Comparison of ENCODE assay signal across 16 cellular contexts in genomic region chr12:64635356-64635998, GRCh38. TPM values are rescaled to one million over a fixed set of nuclear protein-coding genes. Genes with fewer than 3 reads are reported as not detected.
DNase-seq lines count a peak whose midpoint lies in the region; ATAC-seq and TF ChIP-seq lines count a peak whose summit lies in the region.
"Had no signal": no experiment of that assay in that cellular context is flagged by ENCODE, and none has a peak within 500 bp of the region (broad histone marks: within the 10 kb centered on the region; RNA-seq: fewer than 3 reads in every experiment).

No MANE protein-coding gene starts in this region.

- TF ChIP-seq CTCF in 22Rv1 (IDR thresholded peaks at IDR 0.05) = no peak
- no peak for TF ChIP-seq CTCF in mesothelial cell of epicardium (IDR thresholded peaks at IDR 0.05; ENCODE audit: unreplicated experiment)

- H3K9me3 Mint-ChIP-seq in CD8-positive, alpha-beta memory T cell = peaks cover 0 to 7% (median 0%) of the 10 kb centered on the region in 5 donors
- peaks cover 20% of the 10 kb centered on the region for H3K9me3 Mint-ChIP-seq in mesothelial cell of epicardium

- H3K27me3 Mint-ChIP-seq in CD8-positive, alpha-beta memory T cell = no peaks in the 10 kb centered on the region
- no peaks in the 10 kb centered on the region for H3K27me3 Mint-ChIP-seq in mesothelial cell of epicardium (ENCODE audit: low read depth)

- CTCF ChIA-PET in CD8-positive, alpha-beta memory T cell (lab: Charles Lee) = interaction anchor here (1.2 kb wide), 1 partner anchor 63 kb away, joined by 4 read pairs; no protein-coding TSS in a partner anchor

- ATAC-seq in GM21737 (IDR thresholded peaks at IDR 0.05; ENCODE audit: unreplicated experiment) = no peak
- ATAC-seq in HG02970 (IDR thresholded peaks at IDR 0.05; ENCODE audit: low FRiP score, unreplicated experiment) = no peak
- ATAC-seq: body of pancreas, left lobe of liver had no signal

- peaks cover 90% of the 10 kb centered on the region for H3K4me1 ChIP-seq in CD8-positive, alpha-beta memory T cell (ENCODE audit: insufficient read depth, low read length)

- H3K27me3 ChIP-seq in CD8-positive, alpha-beta memory T cell (ENCODE audit: insufficient read depth, low read length, poor library complexity, severe bottlenecking) = no peaks in the 10 kb centered on the region
- H3K27me3 ChIP-seq: body of pancreas, heart right ventricle had no signal

- no peak for DNase-seq in CD8-positive, alpha-beta memory T cell
- DNase-seq in SK-N-DZ (ENCODE audit: low spot score) = peak; percentile 45
- no peak for DNase-seq in mesothelial cell of epicardium (ENCODE audit: low spot score in 2 of 2, unreplicated experiment in 2 of 2)
- no peak for DNase-seq in T-helper 1 cell
- no peak for DNase-seq in NOMO-1 (lab: John Stamatoyannopoulos, UW; ENCODE audit: unreplicated experiment in 2 of 2)
- DNase-seq: body of pancreas; heart right ventricle; KBM-7; NCI-H2081; stimulated activated CD4-positive, alpha-beta T cell treated with anti-CD3 and anti-CD28 coated beads, Interleukin-12 subunit alpha, Interleukin-12 subunit beta, amount 100 ng/mL, for 4 hours; stimulated activated CD8-positive, alpha-beta memory T cell treated with anti-CD3 and anti-CD28 coated beads, Interleukin-4, amount 100 ng/mL, for 48 hours; SW 1271 had no signal

- H3K27ac Mint-ChIP-seq in CD8-positive, alpha-beta memory T cell = peak overlapping the region; percentile 4 to 93 (median 74)
- H3K27ac Mint-ChIP-seq in mesothelial cell of epicardium = peak overlapping the region; percentile 13

- POLR2A ChIA-PET in CD8-positive, alpha-beta memory T cell (lab: Charles Lee) = interaction anchor here (1.0 kb wide), 1 partner anchor 41 kb away, joined by 5 read pairs; no protein-coding TSS in a partner anchor

- no peak overlapping the region for H3K4me3 ChIP-seq in CD8-positive, alpha-beta memory T cell (ENCODE audit: low read length)
- H3K4me3 ChIP-seq: body of pancreas, heart right ventricle had no signal

- peak overlapping the region; percentile 1 to 72 (median 26) for H3K4me3 Mint-ChIP-seq in CD8-positive, alpha-beta memory T cell
- no peak overlapping the region for H3K4me3 Mint-ChIP-seq in mesothelial cell of epicardium

- H3K4me1 Mint-ChIP-seq in CD8-positive, alpha-beta memory T cell = peaks cover 83 to 96% (median 91%) of the 10 kb centered on the region in 3 donors
- peaks cover 12% of the 10 kb centered on the region for H3K4me1 Mint-ChIP-seq in mesothelial cell of epicardium

- H3K9me3 ChIP-seq in CD8-positive, alpha-beta memory T cell (ENCODE audit: low read length) = no peaks in the 10 kb centered on the region
- H3K9me3 ChIP-seq: body of pancreas had no signal

- H3K36me3 Mint-ChIP-seq in CD8-positive, alpha-beta memory T cell = peaks cover 21 to 58% (median 32%) of the 10 kb centered on the region in 3 donors
- H3K36me3 Mint-ChIP-seq in mesothelial cell of epicardium = peaks cover 30% of the 10 kb centered on the region

- 0 out of 2 replicates have a peak overlapping the region, but pooled peaks have one; percentile 23 for H3K27ac ChIP-seq in 22Rv1
- no peak overlapping the region for H3K27ac ChIP-seq in CD8-positive, alpha-beta memory T cell (ENCODE audit: low read depth, low read length)
- H3K27ac ChIP-seq: body of pancreas had no signal

- peaks cover 11% of the 10 kb centered on the region for H3K36me3 ChIP-seq in CD8-positive, alpha-beta memory T cell (ENCODE audit: insufficient read depth, low read length)

RNA-seq across cellular contexts. Expression of gene RASSF3, which starts 25.2 kb away (rescaled TPM):
- 10 to 100 TPM; 58.2 to 59.2 TPM for total RNA-seq in CD8-positive, alpha-beta memory T cell
- polyA plus RNA-seq in CD8-positive, alpha-beta memory T cell = 4.0 TPM
- 6.0 and 8.5 TPM in 2 replicates for polyA plus RNA-seq in SK-N-DZ (2014; cell fraction: cytosol; rRNA removed)
- 4.2 and 6.1 TPM in 2 replicates for polyA plus RNA-seq in SK-N-DZ (2014; cell fraction: nucleus; rRNA removed)
- total RNA-seq in mesothelial cell of epicardium = 16.3 to 18.8 TPM (median 16.3 TPM) in 3 replicates
